17 cellular contexts compared by ENCODE assay signal in genomic region chr1:46219551-46220520, GRCh38.
DNase-seq lines count a peak whose midpoint lies in the region; ATAC-seq and TF ChIP-seq lines count a peak whose summit lies in the region.
"Had no signal": no experiment of that assay in that cellular context is flagged by ENCODE, and none has a peak within 500 bp of the region (broad histone marks: within the 10 kb centered on the region; RNA-seq: fewer than 3 reads in every experiment).

No MANE protein-coding gene starts in this region.

- DNase-seq in Ammon's horn (ENCODE audit: low spot score) = peak; percentile 38
- peak; percentile 26 for DNase-seq in ELR (ENCODE audit: low read depth)
- DNase-seq in WERI-Rb-1 = peak; percentile 93
- DNase-seq in HPDE6-E6E7 (ENCODE audit: extremely low spot score) = no peak
- DNase-seq in NCI-H774 (lab: John Stamatoyannopoulos, UW) = no peak
- DNase-seq: activated CD4-positive, alpha-beta memory T cell treated with anti-CD3 and anti-CD28 coated beads for 36 hours; brain microvascular endothelial cell; HFFc6; left ventricle myocardium inferior; NCI-H1092; NCI-H226; Right ventricle myocardium superior; stomach; T-cell had no signal

- peak overlapping the region; percentile 19 for H3K4me3 ChIP-seq in WERI-Rb-1 (ENCODE audit: low read depth, low read length)
- H3K4me3 ChIP-seq: left ventricle myocardium inferior, stomach had no signal

- no peak for ATAC-seq in GM21737 (IDR thresholded peaks at IDR 0.05; ENCODE audit: unreplicated experiment)
- no peak for ATAC-seq in HG02852 (IDR thresholded peaks at IDR 0.05; ENCODE audit: unreplicated experiment)
- ATAC-seq: T-cell had no signal

- H3K36me3 ChIP-seq in WERI-Rb-1 = no peaks in the 10 kb centered on the region
- H3K36me3 ChIP-seq: brain microvascular endothelial cell had no signal

- peak; percentile 26; the same call in 1 of the 2 replicates for TF ChIP-seq CTCF in WERI-Rb-1 (IDR thresholded peaks at IDR 0.05; ENCODE audit: low read depth, low read length)

- H3K9me3 ChIP-seq in WERI-Rb-1 (ENCODE audit: severe bottlenecking) = no peaks in the 10 kb centered on the region
- H3K9me3 ChIP-seq: left ventricle myocardium inferior, stomach had no signal

- H3K27me3 ChIP-seq in WERI-Rb-1 (ENCODE audit: insufficient read depth, low read depth, severe bottlenecking) = no peaks in the 10 kb centered on the region
- no peaks in the 10 kb centered on the region for H3K27me3 ChIP-seq in layer of hippocampus (ENCODE audit: control insufficient read depth, insufficient read depth, low read length)
- H3K27me3 ChIP-seq: brain microvascular endothelial cell, stomach had no signal

- H3K27ac ChIP-seq in WERI-Rb-1 (peak overlapping the region; percentile 89), layer of hippocampus (ENCODE audit: low read depth, low read length) (peak overlapping the region; percentile 17)
- H3K27ac ChIP-seq: brain microvascular endothelial cell, left ventricle myocardium inferior, stomach had no signal

Comparison
In these comparisons a context has a peak if more than half of its experiments do, and no peak if none do; other contexts are left out.
1. DNase-seq: peak in Ammon's horn (single experiment), ELR (single experiment) and WERI-Rb-1 (single experiment); none in HPDE6-E6E7 (single experiment) and NCI-H774 (single experiment).